Comparison of ENCODE assay signal across 8 cellular contexts in the genomic region with DNA sequence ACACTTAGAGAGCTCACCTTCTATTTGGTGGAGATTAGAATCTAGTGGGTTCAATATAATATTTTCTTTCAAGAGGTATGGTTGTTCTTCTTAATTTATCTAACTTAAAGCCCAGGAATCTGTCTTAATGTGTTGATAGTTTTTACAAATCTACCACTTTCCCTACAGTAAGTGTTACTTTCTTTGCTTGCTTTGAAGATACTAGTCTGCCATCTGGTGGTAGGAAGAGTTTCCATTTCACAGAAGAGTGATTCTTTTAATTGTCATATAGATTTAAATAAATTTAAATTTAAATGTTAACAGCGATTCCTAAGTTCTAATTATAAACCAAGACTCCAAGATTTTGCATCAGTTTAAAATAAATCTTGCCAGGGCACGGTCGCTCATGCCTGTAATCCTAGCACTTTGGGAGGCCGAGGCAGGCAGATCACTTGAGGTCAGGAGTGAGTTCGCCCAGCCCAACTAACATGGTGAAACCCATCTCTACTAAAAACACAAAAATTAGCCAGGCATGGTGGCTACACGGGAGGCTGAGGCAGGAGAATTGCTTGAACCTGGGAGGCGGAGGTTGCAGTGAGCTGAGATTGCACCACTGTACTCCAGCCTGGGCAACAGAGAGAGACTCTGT. TPM values are rescaled to one million over a fixed set of nuclear protein-coding genes. Genes with fewer than 3 reads are reported as not detected.
DNase-seq lines count a peak whose midpoint lies in the region; ATAC-seq and TF ChIP-seq lines count a peak whose summit lies in the region.

No MANE protein-coding gene starts in this region.

- no peak overlapping the region for H3K4me3 Mint-ChIP-seq in nephron

- TF ChIP-seq CTCF in HFF-Myc (IDR thresholded peaks at IDR 0.05; ENCODE audit: low read depth, low read length, missing control alignments), result peak; percentile 46
- peak; percentile 50 for TF ChIP-seq CTCF in epithelial cell of esophagus (IDR thresholded peaks at IDR 0.05; ENCODE audit: insufficient read depth, low read depth, low read length, missing control alignments)
- TF ChIP-seq CTCF in nephron (IDR thresholded peaks at IDR 0.05; ENCODE audit: unreplicated experiment in 3 of 3), result peak; percentile 61 to 71 (median 67)

- H3K36me3 Mint-ChIP-seq in nephron (ENCODE audit: low read depth), result peaks cover 3% of the 10 kb centered on the region

- H3K9me3 Mint-ChIP-seq in nephron, result no peaks in the 10 kb centered on the region

- ATAC-seq in HG02623 (IDR thresholded peaks at IDR 0.05; ENCODE audit: unreplicated experiment), result no peak

- H3K4me1 Mint-ChIP-seq in nephron, result no peaks in the 10 kb centered on the region

- no peaks in the 10 kb centered on the region for H3K27me3 Mint-ChIP-seq in nephron (ENCODE audit: low read depth)

- DNase-seq in NCI-H2107 treated with DMSO at 0.1 percent for 48 hours (lab: John Stamatoyannopoulos, UW; ENCODE audit: unreplicated experiment) (peak; percentile 42), NCI-H2107 (lab: John Stamatoyannopoulos, UW) (no peak), HFF-Myc (ENCODE audit: extremely low read depth, low read depth) (peak; percentile 24), RPMI7951 (ENCODE audit: low read depth) (peak; percentile 43), epithelial cell of esophagus (ENCODE audit: low read depth) (peak; percentile 61), NCI-H524 treated with DMSO at 0.1 percent for 48 hours (lab: John Stamatoyannopoulos, UW) (no peak)

- H3K4me3 ChIP-seq in HFF-Myc (replicated peaks; ENCODE audit: low read depth, low read length), result no peak overlapping the region
- no peak overlapping the region for H3K4me3 ChIP-seq in epithelial cell of esophagus (ENCODE audit: low read length)

- H3K27ac Mint-ChIP-seq in nephron, result peak overlapping the region in 1 of 3 experiments; percentile 24

RNA-seq across cellular contexts. Expression of gene NUDT9, which starts 43.5 kb away (rescaled TPM):
- total RNA-seq in RPMI7951 (2014; rRNA removed; shearing (Covaris generic)), result 6.2 and 10.3 TPM in 2 replicates

Comparison
In these comparisons a context has a peak if more than half of its experiments do, and no peak if none do; other contexts are left out.
1. DNase-seq: peak in NCI-H2107 treated with DMSO at 0.1 percent for 48 hours (single experiment), HFF-Myc (single experiment), RPMI7951 (single experiment) and epithelial cell of esophagus (single experiment); none in NCI-H2107 (single experiment) and NCI-H524 treated with DMSO at 0.1 percent for 48 hours (single experiment).
2. Peak in every context shown above with its lines, with median percentiles within 50 percentile points of each other: CTCF ChIP-seq.